In genomic region chr3:20080956-20081554, GRCh38 we compare ENCODE assay signal across 8 cellular contexts. TPM values are rescaled to one million over a fixed set of nuclear protein-coding genes. Genes with fewer than 3 reads are reported as not detected.
DNase-seq lines count a peak whose midpoint lies in the region; ATAC-seq lines count a peak whose summit lies in the region.
"Had no signal": no experiment of that assay in that cellular context is flagged by ENCODE, and none has a peak within 500 bp of the region (broad histone marks: within the 10 kb centered on the region; RNA-seq: fewer than 3 reads in every experiment).

No MANE protein-coding gene starts in this region.

- H3K27ac ChIP-seq in temporal lobe (ENCODE audit: low read depth, low read length), result peak overlapping the region; percentile 38
- H3K27ac ChIP-seq: SK-N-MC had no signal

- peak; percentile 88 for ATAC-seq in GM18873 (IDR thresholded peaks at IDR 0.05; ENCODE audit: low FRiP score, unreplicated experiment)
- ATAC-seq in HG02852 (IDR thresholded peaks at IDR 0.05; ENCODE audit: unreplicated experiment), result peak; percentile 91

- DNase-seq in NCI-H446 treated with DMSO at 0.1 percent for 48 hours (lab: John Stamatoyannopoulos, UW) (peak; percentile 22), anterior cingulate cortex (lab: John Stamatoyannopoulos, UW) (peak in 30 of 58 donors; percentile 9 to 74 (median 34)), left kidney (ENCODE audit: low read depth, low spot score) (peak; percentile 81), kidney glomerular epithelial cell (lab: John Stamatoyannopoulos, UW) (no peak)

RNA-seq across cellular contexts. Expression of gene KAT2B, which starts 40.8 kb away (rescaled TPM):
- 14.5 TPM for total RNA-seq in temporal lobe
